Comparison of ENCODE assay signal across 9 cellular contexts in genomic region chr4:187380181-187380581, GRCh38.
DNase-seq lines count a peak whose midpoint lies in the region; ATAC-seq and TF ChIP-seq lines count a peak whose summit lies in the region.
"Had no signal": no experiment of that assay in that cellular context is flagged by ENCODE, and none has a peak within 500 bp of the region (broad histone marks: within the 10 kb centered on the region; RNA-seq: fewer than 3 reads in every experiment).

No MANE protein-coding gene starts in this region.

- no peaks in the 10 kb centered on the region for H3F3A ChIP-seq in smooth muscle cell (ENCODE audit: low read depth)

- DNase-seq in NCI-H1694 treated with DMSO at 0.1 percent for 48 hours (lab: John Stamatoyannopoulos, UW) (peak; percentile 3), NCI-H1694 (lab: John Stamatoyannopoulos, UW) (no peak), Peyer's patch (peak in 2 of 3 donors; percentile 52 to 54), fibroblast of mammary gland (ENCODE audit: low read depth) (peak; percentile 1), smooth muscle cell (lab: John Stamatoyannopoulos, UW; ENCODE audit: unreplicated experiment) (no peak), occipital lobe (lab: John Stamatoyannopoulos, UW) (no peak)
- DNase-seq: caudate nucleus had no signal

- peaks cover 7% of the 10 kb centered on the region for H3K79me2 ChIP-seq in smooth muscle cell (ENCODE audit: low read depth)

- ATAC-seq in GM19467 (IDR thresholded peaks at IDR 0.05; ENCODE audit: unreplicated experiment), result no peak
- ATAC-seq in GM18511 (IDR thresholded peaks at IDR 0.05; ENCODE audit: unreplicated experiment), result no peak

- no peak overlapping the region for H2AFZ ChIP-seq in smooth muscle cell (ENCODE audit: low read depth)

- H3K27me3 ChIP-seq in Peyer's patch (no peaks in the 10 kb centered on the region), smooth muscle cell (ENCODE audit: low read depth) (no peaks in the 10 kb centered on the region)

- no peaks in the 10 kb centered on the region for H4K20me1 ChIP-seq in smooth muscle cell (ENCODE audit: low read depth)

- TF ChIP-seq POLR2A in Peyer's patch (IDR thresholded peaks at IDR 0.05), result no peak

- H3K4me3 ChIP-seq in Peyer's patch (no peak overlapping the region), fibroblast of mammary gland (ENCODE audit: control insufficient read depth, low read depth, low read length) (no peak overlapping the region), smooth muscle cell (no peak overlapping the region)

- H3K9ac ChIP-seq in smooth muscle cell (ENCODE audit: low read depth), result no peak overlapping the region

- H3K27ac ChIP-seq in Peyer's patch (no peak overlapping the region), smooth muscle cell (ENCODE audit: low read depth) (no peak overlapping the region)

- H3K9me3 ChIP-seq in Peyer's patch (no peaks in the 10 kb centered on the region), smooth muscle cell (replicated peaks; ENCODE audit: low read depth) (no peaks in the 10 kb centered on the region)

- H3K36me3 ChIP-seq in Peyer's patch, result no peaks in the 10 kb centered on the region
- no peaks in the 10 kb centered on the region for H3K36me3 ChIP-seq in smooth muscle cell (ENCODE audit: low read depth)

- TF ChIP-seq CTCF in Peyer's patch (IDR thresholded peaks at IDR 0.05) (peak in 4 of 6 experiments; percentile 7 to 46 (median 36)), fibroblast of mammary gland (conservative IDR thresholded peaks at IDR 0.05; ENCODE audit: control insufficient read depth, insufficient read depth, low read depth, low read length) (peak; percentile 8), smooth muscle cell (IDR thresholded peaks at IDR 0.05; ENCODE audit: borderline replicate concordance, insufficient read depth, poor library complexity, severe bottlenecking) (peak; percentile 18)

- no peak overlapping the region for H3K4me2 ChIP-seq in smooth muscle cell

- H3K4me1 ChIP-seq in Peyer's patch (no peaks in the 10 kb centered on the region), smooth muscle cell (ENCODE audit: low read depth) (no peaks in the 10 kb centered on the region)

- 87% methylated on average over 4 of the region's 4 CpGs for WGBS in smooth muscle cell (ENCODE audit: low lambda C conversion rate)

Comparison
In these comparisons a context has a peak if more than half of its experiments do, and no peak if none do; other contexts are left out.
1. DNase-seq: peak in NCI-H1694 treated with DMSO at 0.1 percent for 48 hours (single experiment), Peyer's patch (2 of 3) and fibroblast of mammary gland (single experiment); none in NCI-H1694 (single experiment), smooth muscle cell (single experiment) and occipital lobe (single experiment).
2. Peak in every context shown above with its lines, with median percentiles within 50 percentile points of each other: CTCF ChIP-seq.